Comparison of ENCODE assay signal across 1 cellular context in genomic region chr16:578870-579405, GRCh38.
A peak's percentile ranks its signal among the peaks of the same experiment; 100 is the strongest.
TF ChIP-seq lines count a peak whose summit lies in the region.

No MANE protein-coding gene starts in this region.

TF ChIP-seq in HepG2, 621 proteins besides CTCF, POLR2A, EP300 and RAD21 (continued from another document and continues in another):
- TF ChIP-seq BCLAF1 (IDR thresholded peaks at IDR 0.05) = no peak
- TF ChIP-seq, protein P1, sequence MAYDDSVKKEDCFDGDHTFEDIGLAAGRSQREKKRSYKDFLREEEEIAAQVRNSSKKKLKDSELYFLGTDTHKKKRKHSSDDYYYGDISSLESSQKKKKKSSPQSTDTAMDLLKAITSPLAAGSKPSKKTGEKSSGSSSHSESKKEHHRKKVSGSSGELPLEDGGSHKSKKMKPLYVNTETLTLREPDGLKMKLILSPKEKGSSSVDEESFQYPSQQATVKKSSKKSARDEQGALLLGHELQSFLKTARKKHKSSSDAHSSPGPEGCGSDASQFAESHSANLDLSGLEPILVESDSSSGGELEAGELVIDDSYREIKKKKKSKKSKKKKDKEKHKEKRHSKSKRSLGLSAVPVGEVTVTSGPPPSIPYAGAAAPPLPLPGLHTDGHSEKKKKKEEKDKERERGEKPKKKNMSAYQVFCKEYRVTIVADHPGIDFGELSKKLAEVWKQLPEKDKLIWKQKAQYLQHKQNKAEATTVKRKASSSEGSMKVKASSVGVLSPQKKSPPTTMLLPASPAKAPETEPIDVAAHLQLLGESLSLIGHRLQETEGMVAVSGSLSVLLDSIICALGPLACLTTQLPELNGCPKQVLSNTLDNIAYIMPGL (CRISPR knock-in tag; IDR thresholded peaks at IDR 0.05; ENCODE audit: borderline replicate concordance in 1 of 2, low read depth in 1 of 2) = peak; percentile 66 to 85; a peak in 2 of 4 replicates
- TF ChIP-seq GFI1 (CRISPR knock-in tag; IDR thresholded peaks at IDR 0.05; ENCODE audit: borderline replicate concordance) = no peak
- no peak; the same call in 1 of the 2 replicates for TF ChIP-seq ZNF263 (CRISPR knock-in tag; IDR thresholded peaks at IDR 0.05)
- TF ChIP-seq ZNF235 (CRISPR knock-in tag; IDR thresholded peaks at IDR 0.05; ENCODE audit: borderline replicate concordance) = no peak
- TF ChIP-seq CBX5 (CRISPR knock-in tag; IDR thresholded peaks at IDR 0.05; ENCODE audit: borderline replicate concordance) = peak; percentile 72
- 0 out of 2 replicates have a peak, but pooled peaks have one; percentile 33 for TF ChIP-seq ATF7-NPFF (CRISPR knock-in tag; IDR thresholded peaks at IDR 0.05; ENCODE audit: low read depth)
- no peak for TF ChIP-seq ZNF264 (CRISPR knock-in tag; IDR thresholded peaks at IDR 0.05)
- peak; percentile 78; the same call in 1 of the 2 replicates for TF ChIP-seq ZSCAN9 (CRISPR knock-in tag; IDR thresholded peaks at IDR 0.05; ENCODE audit: borderline replicate concordance)
- TF ChIP-seq ZNF766 (CRISPR knock-in tag; IDR thresholded peaks at IDR 0.05; ENCODE audit: borderline replicate concordance) = peak; percentile 35; the same call in 1 of the 2 replicates
- TF ChIP-seq, protein P2, sequence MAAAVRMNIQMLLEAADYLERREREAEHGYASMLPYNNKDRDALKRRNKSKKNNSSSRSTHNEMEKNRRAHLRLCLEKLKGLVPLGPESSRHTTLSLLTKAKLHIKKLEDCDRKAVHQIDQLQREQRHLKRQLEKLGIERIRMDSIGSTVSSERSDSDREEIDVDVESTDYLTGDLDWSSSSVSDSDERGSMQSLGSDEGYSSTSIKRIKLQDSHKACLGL (CRISPR knock-in tag; IDR thresholded peaks at IDR 0.05) = peak; percentile 50; the same call in 1 of the 2 replicates
- TF ChIP-seq THAP7 (CRISPR knock-in tag; IDR thresholded peaks at IDR 0.05) = no peak
- TF ChIP-seq SRSF1 (optimal IDR thresholded peaks at IDR 0.05; ENCODE audit: low read depth, low read length) = peak; percentile 37
- TF ChIP-seq GABPB1 (CRISPR knock-in tag; IDR thresholded peaks at IDR 0.05) = peak; percentile 72
- TF ChIP-seq ATF1 (CRISPR knock-in tag; IDR thresholded peaks at IDR 0.05) = no peak
- peak; percentile 74; the same call in 1 of the 2 replicates for TF ChIP-seq SALL1 (CRISPR knock-in tag; IDR thresholded peaks at IDR 0.05)
- no peak for TF ChIP-seq NFE2L1 (CRISPR knock-in tag; IDR thresholded peaks at IDR 0.05; ENCODE audit: borderline replicate concordance)
- TF ChIP-seq SMAD1 (CRISPR knock-in tag; IDR thresholded peaks at IDR 0.05; ENCODE audit: borderline replicate concordance, low read depth) = no peak
- peak; percentile 58; the same call in 1 of the 2 replicates for TF ChIP-seq ARID4A (CRISPR knock-in tag; IDR thresholded peaks at IDR 0.05; ENCODE audit: borderline replicate concordance)
- no peak for TF ChIP-seq ASH2L (IDR thresholded peaks at IDR 0.05; ENCODE audit: insufficient read length, low read depth, low read length)
- TF ChIP-seq HNF4G (IDR thresholded peaks at IDR 0.05; ENCODE audit: borderline replicate concordance, low read depth, low read length) = 0 out of 2 replicates have a peak, but pooled peaks have one; percentile 15
- no peak for TF ChIP-seq HNF4G (CRISPR knock-in tag; IDR thresholded peaks at IDR 0.05; ENCODE audit: borderline replicate concordance, low read depth)
- TF ChIP-seq ZFY (CRISPR knock-in tag; IDR thresholded peaks at IDR 0.05) = peak; percentile 75
- TF ChIP-seq ZNF574 (CRISPR knock-in tag; IDR thresholded peaks at IDR 0.05) = peak; percentile 90
- no peak for TF ChIP-seq GPN1 (CRISPR knock-in tag; IDR thresholded peaks at IDR 0.05; ENCODE audit: borderline replicate concordance)
- no peak for TF ChIP-seq HES4 (CRISPR knock-in tag; IDR thresholded peaks at IDR 0.05; ENCODE audit: borderline replicate concordance)
- TF ChIP-seq ZNF30 (CRISPR knock-in tag; IDR thresholded peaks at IDR 0.05) = no peak
- TF ChIP-seq GPBP1L1 (CRISPR knock-in tag; IDR thresholded peaks at IDR 0.05) = no peak
- no peak for TF ChIP-seq NFKB2 (CRISPR knock-in tag; IDR thresholded peaks at IDR 0.05; ENCODE audit: borderline replicate concordance)
- TF ChIP-seq ZSCAN20 (CRISPR knock-in tag; IDR thresholded peaks at IDR 0.05; ENCODE audit: borderline replicate concordance) = no peak
- TF ChIP-seq KAT8 (CRISPR knock-in tag; IDR thresholded peaks at IDR 0.05) = peak; percentile 40; the same call in 1 of the 2 replicates
- peak; percentile 54 for TF ChIP-seq ZBTB7B (CRISPR knock-in tag; IDR thresholded peaks at IDR 0.05)
- no peak for TF ChIP-seq NR2F6 (IDR thresholded peaks at IDR 0.05)
- TF ChIP-seq NR2F6 (CRISPR knock-in tag; IDR thresholded peaks at IDR 0.05) = peak; percentile 63; the same call in 1 of the 2 replicates
- TF ChIP-seq SAP130 (CRISPR knock-in tag; IDR thresholded peaks at IDR 0.05; ENCODE audit: low read depth) = peak; percentile 71
- no peak for TF ChIP-seq NONO (IDR thresholded peaks at IDR 0.05)
- peak; percentile 70 for TF ChIP-seq NONO (CRISPR knock-in tag; conservative IDR thresholded peaks at IDR 0.05)
- TF ChIP-seq ZNF629 (CRISPR knock-in tag; conservative IDR thresholded peaks at IDR 0.05) = no peak
- no peak for TF ChIP-seq ZNF224 (CRISPR knock-in tag; IDR thresholded peaks at IDR 0.05)
- TF ChIP-seq KDM4B (CRISPR knock-in tag; IDR thresholded peaks at IDR 0.05) = no peak
- TF ChIP-seq PHF8 (CRISPR knock-in tag; IDR thresholded peaks at IDR 0.05) = peak; percentile 34
- no peak for TF ChIP-seq KMT2A (CRISPR knock-in tag; IDR thresholded peaks at IDR 0.05)
- no peak for TF ChIP-seq ZNF350 (CRISPR knock-in tag; IDR thresholded peaks at IDR 0.05; ENCODE audit: borderline replicate concordance, low read depth)
- no peak for TF ChIP-seq GABPA (IDR thresholded peaks at IDR 0.05; ENCODE audit: low read depth, low read length)
- peak; percentile 20; the same call in 1 of the 2 replicates for TF ChIP-seq GABPA (CRISPR knock-in tag; IDR thresholded peaks at IDR 0.05; ENCODE audit: low read depth)
- TF ChIP-seq, protein P3, sequence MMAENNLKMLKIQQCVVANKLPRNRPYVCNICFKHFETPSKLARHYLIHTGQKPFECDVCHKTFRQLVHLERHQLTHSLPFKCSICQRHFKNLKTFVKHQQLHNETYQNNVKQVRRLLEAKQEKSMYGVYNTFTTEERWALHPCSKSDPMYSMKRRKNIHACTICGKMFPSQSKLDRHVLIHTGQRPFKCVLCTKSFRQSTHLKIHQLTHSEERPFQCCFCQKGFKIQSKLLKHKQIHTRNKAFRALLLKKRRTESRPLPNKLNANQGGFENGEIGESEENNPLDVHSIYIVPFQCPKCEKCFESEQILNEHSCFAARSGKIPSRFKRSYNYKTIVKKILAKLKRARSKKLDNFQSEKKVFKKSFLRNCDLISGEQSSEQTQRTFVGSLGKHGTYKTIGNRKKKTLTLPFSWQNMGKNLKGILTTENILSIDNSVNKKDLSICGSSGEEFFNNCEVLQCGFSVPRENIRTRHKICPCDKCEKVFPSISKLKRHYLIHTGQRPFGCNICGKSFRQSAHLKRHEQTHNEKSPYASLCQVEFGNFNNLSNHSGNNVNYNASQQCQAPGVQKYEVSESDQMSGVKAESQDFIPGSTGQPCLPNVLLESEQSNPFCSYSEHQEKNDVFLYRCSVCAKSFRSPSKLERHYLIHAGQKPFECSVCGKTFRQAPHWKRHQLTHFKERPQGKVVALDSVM (CRISPR knock-in tag; IDR thresholded peaks at IDR 0.05) = no peak
- TF ChIP-seq, protein P4, sequence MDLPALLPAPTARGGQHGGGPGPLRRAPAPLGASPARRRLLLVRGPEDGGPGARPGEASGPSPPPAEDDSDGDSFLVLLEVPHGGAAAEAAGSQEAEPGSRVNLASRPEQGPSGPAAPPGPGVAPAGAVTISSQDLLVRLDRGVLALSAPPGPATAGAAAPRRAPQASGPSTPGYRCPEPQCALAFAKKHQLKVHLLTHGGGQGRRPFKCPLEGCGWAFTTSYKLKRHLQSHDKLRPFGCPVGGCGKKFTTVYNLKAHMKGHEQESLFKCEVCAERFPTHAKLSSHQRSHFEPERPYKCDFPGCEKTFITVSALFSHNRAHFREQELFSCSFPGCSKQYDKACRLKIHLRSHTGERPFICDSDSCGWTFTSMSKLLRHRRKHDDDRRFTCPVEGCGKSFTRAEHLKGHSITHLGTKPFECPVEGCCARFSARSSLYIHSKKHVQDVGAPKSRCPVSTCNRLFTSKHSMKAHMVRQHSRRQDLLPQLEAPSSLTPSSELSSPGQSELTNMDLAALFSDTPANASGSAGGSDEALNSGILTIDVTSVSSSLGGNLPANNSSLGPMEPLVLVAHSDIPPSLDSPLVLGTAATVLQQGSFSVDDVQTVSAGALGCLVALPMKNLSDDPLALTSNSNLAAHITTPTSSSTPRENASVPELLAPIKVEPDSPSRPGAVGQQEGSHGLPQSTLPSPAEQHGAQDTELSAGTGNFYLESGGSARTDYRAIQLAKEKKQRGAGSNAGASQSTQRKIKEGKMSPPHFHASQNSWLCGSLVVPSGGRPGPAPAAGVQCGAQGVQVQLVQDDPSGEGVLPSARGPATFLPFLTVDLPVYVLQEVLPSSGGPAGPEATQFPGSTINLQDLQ (CRISPR knock-in tag; IDR thresholded peaks at IDR 0.05) = no peak
